Comparison of ENCODE assay signal across 8 cellular contexts in the genomic region with DNA sequence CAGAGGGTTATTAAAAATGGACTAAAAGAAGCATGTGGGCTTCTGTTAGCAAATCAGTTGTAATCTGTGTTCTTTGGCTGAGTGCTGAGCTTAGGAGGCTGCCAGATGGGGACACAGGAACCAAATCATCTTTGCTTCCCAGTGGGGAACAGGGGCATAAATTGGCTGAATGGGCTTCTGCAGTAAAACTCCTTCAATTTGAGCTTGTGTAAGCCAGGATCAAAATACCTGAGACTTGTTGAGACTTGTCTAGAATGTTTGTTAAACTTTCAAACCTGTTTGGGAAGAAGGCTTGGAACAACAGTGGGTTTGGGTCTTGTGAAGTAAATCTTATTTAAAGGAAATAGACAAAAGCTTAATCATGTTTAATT. TPM values are rescaled to one million over a fixed set of nuclear protein-coding genes. Genes with fewer than 3 reads are reported as not detected.
DNase-seq lines count a peak whose midpoint lies in the region; ATAC-seq, FAIRE-seq and TF ChIP-seq lines count a peak whose summit lies in the region.

No MANE protein-coding gene starts in this region.

- no peak for FAIRE-seq in HTR-8/SVneo (lab: Jason Lieb, UNC)

- peak overlapping the region; percentile 78 for H3K27ac Mint-ChIP-seq in activated B cell treated with CpG ODN at 0.5 μM for 24 hours

- CTCF ChIA-PET in AG04450 (lab: Charles Lee) (interaction anchor here (0.6 to 2.0 kb wide), 5 partner anchors 11 to 335 kb away, joined by 3 to 6 read pairs (median 4); partner anchors contain the start of gene DTWD2), activated B cell treated with CpG ODN at 0.5 μM for 24 hours (lab: Charles Lee) (no interaction called here)

- H3K4me3 ChIP-seq in AG04450 (ENCODE audit: low read depth, low read length) = no peak overlapping the region

- no peaks in the 10 kb centered on the region for H3K27me3 ChIP-seq in AG04450 (ENCODE audit: control insufficient read depth, insufficient read depth, low read length)

- no peaks in the 10 kb centered on the region for H3K9me3 Mint-ChIP-seq in activated B cell treated with CpG ODN at 0.5 μM for 24 hours

- peak overlapping the region; percentile 87 for H3K27ac ChIP-seq in AG04450 (ENCODE audit: low read depth, low read length)

- POLR2A ChIA-PET in AG04450 (lab: Yijun Ruan, JAX) = interaction anchor here (0.9 to 1.0 kb wide), 2 partner anchors 55 to 59 kb away, joined by 5 to 6 read pairs; no protein-coding TSS in a partner anchor
- POLR2A ChIA-PET in activated B cell treated with CpG ODN at 0.5 μM for 24 hours (lab: Charles Lee) = interaction anchor here (0.6 to 1.5 kb wide), 3 partner anchors 15 to 78 kb away, joined by 3 to 20 read pairs (median 6); no protein-coding TSS in a partner anchor

- H3K36me3 Mint-ChIP-seq in activated B cell treated with CpG ODN at 0.5 μM for 24 hours (ENCODE audit: low read depth) = peaks cover 12% of the 10 kb centered on the region

- intact Hi-C loops in activated B cell treated with CpG ODN at 0.5 μM for 24 hours (cut with micrococcal nuclease) = loop anchor here (1.0 kb wide), 1 partner anchor 10 kb away; no protein-coding TSS in a partner anchor

- H3K9me3 ChIP-seq in AG04450 (ENCODE audit: control insufficient read depth, insufficient read depth, low read length) = no peaks in the 10 kb centered on the region

- H3K4me3 Mint-ChIP-seq in activated B cell treated with CpG ODN at 0.5 μM for 24 hours = no peak overlapping the region

- TF ChIP-seq CTCF in AG04450 (IDR thresholded peaks at IDR 0.05; ENCODE audit: low read depth, low read length) (no peak), activated B cell treated with CpG ODN at 0.5 μM for 24 hours (IDR thresholded peaks at IDR 0.05) (no peak)

- H3K27me3 Mint-ChIP-seq in activated B cell treated with CpG ODN at 0.5 μM for 24 hours = no peaks in the 10 kb centered on the region

- ATAC-seq in activated B cell treated with CpG ODN at 0.5 μM for 24 hours (ENCODE audit: low read depth) (no peak), GM21723 (IDR thresholded peaks at IDR 0.05; ENCODE audit: unreplicated experiment) (no peak), HG03135 (IDR thresholded peaks at IDR 0.05; ENCODE audit: unreplicated experiment) (no peak), GM21360 (IDR thresholded peaks at IDR 0.05; ENCODE audit: unreplicated experiment) (no peak)

- H3K4me1 Mint-ChIP-seq in activated B cell treated with CpG ODN at 0.5 μM for 24 hours = peaks cover 95% of the 10 kb centered on the region

- DNase-seq in AG04450 (ENCODE audit: low read depth, low spot score) (no peak), HTR-8/SVneo (ENCODE audit: insufficient read length, low spot score) (peak; percentile 8), activated B cell treated with CpG ODN at 0.5 μM for 24 hours (no peak), iris pigment epithelial cell (ENCODE audit: low read depth) (peak; percentile 60), iPS-NIHi7 (ENCODE audit: extremely low spot score) (no peak)

RNA-seq across cellular contexts. Expression of gene TNFAIP8, which starts 32.2 kb away (rescaled TPM):
- polyA plus RNA-seq in AG04450 (2011; rRNA removed) = 48.3 and 56.4 TPM in 2 replicates
- 25.1 and 36.2 TPM in 2 replicates for polyA minus RNA-seq in AG04450 (2011; rRNA and poly(A)+ RNA removed)
- 135 and 149 TPM in 2 replicates for total RNA-seq in activated B cell treated with CpG ODN at 0.5 μM for 24 hours

Comparison
In these comparisons a context has a peak if more than half of its experiments do, and no peak if none do; other contexts are left out.
1. DNase-seq: peak in HTR-8/SVneo (single experiment) and iris pigment epithelial cell (single experiment); none in AG04450 (single experiment), activated B cell treated with CpG ODN at 0.5 μM for 24 hours (single experiment) and iPS-NIHi7 (single experiment).